Comparison of ENCODE assay signal across 8 cellular contexts in the genomic region with DNA sequence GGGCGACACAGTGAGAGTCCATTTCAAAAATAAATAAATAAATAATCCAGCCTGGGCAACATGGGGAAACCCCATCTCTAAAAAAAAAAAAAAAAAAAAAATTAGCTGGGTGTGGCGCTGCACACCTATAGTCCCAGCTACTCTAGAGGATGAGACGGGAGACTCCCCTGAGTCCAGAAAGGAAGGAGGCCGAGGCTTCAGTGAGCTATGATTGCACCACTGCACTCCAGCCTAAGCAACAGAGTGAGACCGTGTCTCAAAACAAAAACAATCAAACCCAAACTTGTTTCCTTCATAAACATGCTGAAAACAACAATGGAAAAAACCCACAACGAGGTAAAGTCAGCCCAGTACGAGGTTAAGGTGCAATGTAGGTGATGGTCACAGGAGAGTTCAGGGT. TPM values are rescaled to one million over a fixed set of nuclear protein-coding genes. Genes with fewer than 3 reads are reported as not detected.
DNase-seq lines count a peak whose midpoint lies in the region; ATAC-seq and TF ChIP-seq lines count a peak whose summit lies in the region.

No MANE protein-coding gene starts in this region.

- peaks cover 11% of the 10 kb centered on the region for H3K4me1 Mint-ChIP-seq in memory B cell

- no peaks in the 10 kb centered on the region for H3K9me3 Mint-ChIP-seq in memory B cell

- ATAC-seq in Right ventricle myocardium superior (ENCODE audit: poor library complexity): no peak
- no peak for ATAC-seq in memory B cell (ENCODE audit: low read depth)
- no peak for ATAC-seq in aorta (ENCODE audit: low FRiP score)
- ATAC-seq in HG03439 (IDR thresholded peaks at IDR 0.05; ENCODE audit: unreplicated experiment): no peak

- H3K27me3 ChIP-seq in left ventricle myocardium inferior (ENCODE audit: low read depth): no peaks in the 10 kb centered on the region
- no peaks in the 10 kb centered on the region for H3K27me3 ChIP-seq in aorta (ENCODE audit: control insufficient read depth in 1 of 2, insufficient read depth in 2 of 2, low read length in 1 of 2)

- in situ Hi-C loops in astrocyte of the cerebellum (cut with HindIII; ENCODE audit: low sequenced_read_pairs): loop anchor here (25.0 kb wide), 1 partner anchor 187 kb away; no protein-coding TSS in a partner anchor

- peaks cover 12% of the 10 kb centered on the region for H3K36me3 Mint-ChIP-seq in memory B cell

- WGBS in aorta, 2 donors: 48 to 52% methylated on average over 7 of the region's 7 CpGs

- H3K9me3 ChIP-seq in left ventricle myocardium inferior (replicated peaks) (no peaks in the 10 kb centered on the region), aorta (ENCODE audit: control insufficient read depth, low read length) (no peaks in the 10 kb centered on the region)

- H3K4me3 ChIP-seq in left ventricle myocardium inferior: peak overlapping the region; percentile 99
- H3K4me3 ChIP-seq in astrocyte of the cerebellum (ENCODE audit: low read depth, low read length): peak overlapping the region; percentile 97
- peak overlapping the region; percentile 65 to 98 for H3K4me3 ChIP-seq in aorta (ENCODE audit: low read length in 2 of 2)

- peak overlapping the region; percentile 90 for H3K4me3 Mint-ChIP-seq in memory B cell

- peak overlapping the region; percentile 90 for H3K27ac Mint-ChIP-seq in memory B cell

- no peaks in the 10 kb centered on the region for H3K27me3 Mint-ChIP-seq in memory B cell

- peak overlapping the region; percentile 97 for H3K27ac ChIP-seq in left ventricle myocardium inferior (replicated peaks)
- H3K27ac ChIP-seq in aorta (ENCODE audit: low read depth in 1 of 2, low read length in 2 of 2): no peak overlapping the region

- H3K4me1 ChIP-seq in left ventricle myocardium inferior: peaks cover 60% of the 10 kb centered on the region
- no peaks in the 10 kb centered on the region for H3K4me1 ChIP-seq in aorta (ENCODE audit: control insufficient read depth in 1 of 2, insufficient read depth in 2 of 2, low read length in 2 of 2)

- no peak for DNase-seq in left ventricle myocardium inferior
- DNase-seq in Right ventricle myocardium superior: no peak
- no peak for DNase-seq in astrocyte of the cerebellum (ENCODE audit: low read depth)
- DNase-seq in memory B cell (ENCODE audit: low spot score in 2 of 2): no peak
- no peak for DNase-seq in aorta
- DNase-seq in ecto neural progenitor cell (ENCODE audit: low spot score): no peak
- no peak for DNase-seq in GM03348 (ENCODE audit: low spot score)

- intact Hi-C loops in left ventricle myocardium inferior (cut with micrococcal nuclease): no loop called here
- intact Hi-C loops in Right ventricle myocardium superior (cut with DNase I): no loop called here
- intact Hi-C loops in aorta (cut with DNase I): no loop called here

- TF ChIP-seq CTCF in left ventricle myocardium inferior (IDR thresholded peaks at IDR 0.05; ENCODE audit: borderline replicate concordance) (no peak), astrocyte of the cerebellum (IDR thresholded peaks at IDR 0.05; ENCODE audit: low read depth, low read length, missing control alignments) (no peak)

- peaks cover 40% of the 10 kb centered on the region for H3K36me3 ChIP-seq in left ventricle myocardium inferior
- peaks cover 0 to 2% of the 10 kb centered on the region in 2 donors for H3K36me3 ChIP-seq in aorta (ENCODE audit: control insufficient read depth in 1 of 2, insufficient read depth in 2 of 2, low read length in 1 of 2)

RNA-seq across cellular contexts. Expression of gene COX19, which starts 1.2 kb away (rescaled TPM):
- total RNA-seq in left ventricle myocardium inferior (8.5 TPM), Right ventricle myocardium superior (8.0 TPM), aorta (10 to 100 TPM; 10.8 to 17.0 TPM)
- 1 to 10 TPM; 3.1 to 6.7 TPM for polyA plus RNA-seq in aorta

RNA-seq across cellular contexts. Expression of gene CYP2W1, which starts 8.8 kb away (rescaled TPM):
- not detected for total RNA-seq in left ventricle myocardium inferior
- total RNA-seq in Right ventricle myocardium superior: not detected
- not detected for total RNA-seq in aorta
- not detected for polyA plus RNA-seq in aorta

RNA-seq across cellular contexts. Expression of gene ADAP1, which starts 19.7 kb away (rescaled TPM):
- total RNA-seq in left ventricle myocardium inferior: 8.4 TPM
- total RNA-seq in Right ventricle myocardium superior: 6.4 TPM
- total RNA-seq in aorta: 10 to 100 TPM; 10.8 to 11.9 TPM
- polyA plus RNA-seq in aorta: 10 to 100 TPM in 1 of 2 donors, 1 to 10 TPM in 1; 4.3 to 16.9 TPM
